Comparison of ENCODE assay signal across 8 cellular contexts in genomic region chr19:7637374-7638256, GRCh38. TPM values are rescaled to one million over a fixed set of nuclear protein-coding genes. Genes with fewer than 3 reads are reported as not detected.
DNase-seq lines count a peak whose midpoint lies in the region; ATAC-seq and TF ChIP-seq lines count a peak whose summit lies in the region.

No MANE protein-coding gene starts in this region.

- H3K9me3 ChIP-seq in WERI-Rb-1 (ENCODE audit: severe bottlenecking) (no peaks in the 10 kb centered on the region), psoas muscle (no peaks in the 10 kb centered on the region)

- DNase-seq in Caki2 (ENCODE audit: low read depth), result peak; percentile 9
- no peak for DNase-seq in WERI-Rb-1
- DNase-seq in Right ventricle myocardium superior, result peak; percentile 81
- peak; percentile 47 to 68 for DNase-seq in psoas muscle
- DNase-seq in T1000 (lab: John Stamatoyannopoulos, UW), result no peak

- no peak overlapping the region for H3K4me3 ChIP-seq in WERI-Rb-1 (ENCODE audit: low read depth, low read length)
- peak overlapping the region; percentile 46 for H3K4me3 ChIP-seq in psoas muscle

- H3K4me1 ChIP-seq in psoas muscle, result no peaks in the 10 kb centered on the region

- H3K36me3 ChIP-seq in WERI-Rb-1 (peaks cover 2% of the 10 kb centered on the region), psoas muscle (ENCODE audit: insufficient read depth in 1 of 2, low read depth in 1 of 2) (no peaks in the 10 kb centered on the region)

- in situ Hi-C loops in Caki2 (cut with HindIII; ENCODE audit: low pct_unique_long_range_greater_than_20kb, low sequenced_read_pairs), result no loop called here

- intact Hi-C loops in Right ventricle myocardium superior (cut with DNase I), result no loop called here
- intact Hi-C loops in psoas muscle (cut with DNase I), result no loop called here

- ATAC-seq in HG02938 (IDR thresholded peaks at IDR 0.05; ENCODE audit: unreplicated experiment) (peak; percentile 6), Right ventricle myocardium superior (ENCODE audit: poor library complexity) (peak; percentile 44), psoas muscle (peak in 3 of 4 donors; percentile 19 to 40 (median 23)), GM21529 (IDR thresholded peaks at IDR 0.05; ENCODE audit: unreplicated experiment) (no peak), GM21367 (IDR thresholded peaks at IDR 0.05; ENCODE audit: unreplicated experiment) (no peak)

- H3K27me3 ChIP-seq in WERI-Rb-1 (ENCODE audit: insufficient read depth, low read depth, severe bottlenecking) (no peaks in the 10 kb centered on the region), psoas muscle (ENCODE audit: insufficient read depth in 3 of 3, low read length in 2 of 3) (peaks cover 0 to 32% (median 13%) of the 10 kb centered on the region in 3 donors)

- H3K27ac ChIP-seq in WERI-Rb-1 (peak overlapping the region; percentile 42), psoas muscle (peak overlapping the region; percentile 30)

- TF ChIP-seq CTCF in WERI-Rb-1 (IDR thresholded peaks at IDR 0.05; ENCODE audit: low read depth, low read length) (no peak), psoas muscle (IDR thresholded peaks at IDR 0.05) (no peak)

- 36 to 39% (median 37%) methylated on average over 30 of the region's 30 CpGs for WGBS in psoas muscle, 3 donors

RNA-seq across cellular contexts. Expression of gene STXBP2, which starts 0.7 kb away (rescaled TPM):
- 7.1 and 14.5 TPM in 2 replicates for total RNA-seq in Caki2 (2014; rRNA removed; shearing (Covaris generic); ENCODE audit: low replicate concordance)
- total RNA-seq in Right ventricle myocardium superior (7.0 TPM), psoas muscle (1 to 10 TPM; 2.7 to 4.5 (median 3.6) TPM)
- 1 to 10 TPM in 2 of 3 donors, under 1 TPM in 1; 0.55 to 2.4 (median 1.7) TPM for polyA plus RNA-seq in psoas muscle

RNA-seq across cellular contexts. Expression of gene PCP2, which starts 4.1 kb away (rescaled TPM):
- not detected in 2 replicates for total RNA-seq in Caki2 (2014; rRNA removed; shearing (Covaris generic); ENCODE audit: low replicate concordance)
- total RNA-seq in Right ventricle myocardium superior (3.9 TPM), psoas muscle (not detected)
- under 1 TPM in 1 of 3 donors, not detected in 2; 0.20 TPM for polyA plus RNA-seq in psoas muscle

RNA-seq across cellular contexts. Expression of gene PET100, which starts 8.0 kb away (rescaled TPM):
- total RNA-seq in Caki2 (2014; rRNA removed; shearing (Covaris generic); ENCODE audit: low replicate concordance), result 42.7 and 45.1 TPM in 2 replicates
- total RNA-seq in Right ventricle myocardium superior (208 TPM), psoas muscle (100 to 1,000 TPM in 2 of 4 donors, 10 to 100 TPM in 2; 88.9 to 112 (median 101) TPM)
- 10 to 100 TPM; 49.6 to 93.1 (median 49.7) TPM for polyA plus RNA-seq in psoas muscle

RNA-seq across cellular contexts. Expression of gene XAB2, which starts 8.3 kb away (rescaled TPM):
- total RNA-seq in Caki2 (2014; rRNA removed; shearing (Covaris generic); ENCODE audit: low replicate concordance), result 29.7 and 79.6 TPM in 2 replicates
- total RNA-seq in Right ventricle myocardium superior (23.5 TPM), psoas muscle (10 to 100 TPM; 19.2 to 36.3 (median 26.6) TPM)
- 10 to 100 TPM; 23.5 to 29.7 (median 24.1) TPM for polyA plus RNA-seq in psoas muscle

RNA-seq across cellular contexts. Expression of gene RETN, which starts 31.2 kb away (rescaled TPM):
- not detected in 2 replicates for total RNA-seq in Caki2 (2014; rRNA removed; shearing (Covaris generic); ENCODE audit: low replicate concordance)
- total RNA-seq in Right ventricle myocardium superior (0.48 TPM), psoas muscle (under 1 TPM in 2 of 4 donors, not detected in 2; 0.48 to 0.57 TPM)
- polyA plus RNA-seq in psoas muscle, result 1 to 10 TPM in 2 of 3 donors, under 1 TPM in 1; 0.46 to 4.7 (median 2.1) TPM

Comparison
In these comparisons a context has a peak if more than half of its experiments do, and no peak if none do; other contexts are left out.
1. DNase-seq: peak in Caki2 (single experiment), Right ventricle myocardium superior (single experiment) and psoas muscle (2 of 2); none in WERI-Rb-1 (single experiment) and T1000 (single experiment).
2. ATAC-seq: peak in HG02938 (single experiment), Right ventricle myocardium superior (single experiment) and psoas muscle (3 of 4); none in GM21529 (single experiment) and GM21367 (single experiment).